Comparison of ENCODE assay signal across 9 cellular contexts in genomic region chr12:108854453-108855283, GRCh38. TPM values are rescaled to one million over a fixed set of nuclear protein-coding genes. Genes with fewer than 3 reads are reported as not detected.
A peak's percentile ranks its signal among the peaks of the same experiment; 100 is the strongest.
DNase-seq lines count a peak whose midpoint lies in the region; ATAC-seq and TF ChIP-seq lines count a peak whose summit lies in the region.
"Had no signal": no experiment of that assay in that cellular context is flagged by ENCODE, and none has a peak within 500 bp of the region (broad histone marks: within the 10 kb centered on the region; RNA-seq: fewer than 3 reads in every experiment).

No MANE protein-coding gene starts in this region.

- 46% methylated on average over 11 of the region's 13 CpGs for WGBS in right lobe of liver (ENCODE audit: insufficient coverage, low coverage, low lambda C conversion rate, missing lambda C conversion rate)

- H3K27me3 Mint-ChIP-seq in brain = peaks cover 11% of the 10 kb centered on the region

- H3K9me3 Mint-ChIP-seq in brain = peaks cover 0 to 13% (median 9%) of the 10 kb centered on the region in 5 experiments

- peaks cover 0 to 38% (median 12%) of the 10 kb centered on the region in 4 donors for H3K4me1 ChIP-seq in right lobe of liver
- H3K4me1 ChIP-seq in upper lobe of right lung = peaks cover 63% of the 10 kb centered on the region

- H3K27ac ChIP-seq in right lobe of liver (peak overlapping the region; percentile 53 to 94 (median 93)), upper lobe of right lung (peak overlapping the region; percentile 94)

- peak in 2 of 4 donors; percentile 4 to 29 for ATAC-seq in right lobe of liver
- peak; percentile 25 for ATAC-seq in upper lobe of right lung
- no peak for ATAC-seq in HG02840 (IDR thresholded peaks at IDR 0.05; ENCODE audit: low FRiP score, unreplicated experiment)

- H3K36me3 Mint-ChIP-seq in brain = peaks cover 50% of the 10 kb centered on the region

- H3K36me3 ChIP-seq in right lobe of liver = no peaks in the 10 kb centered on the region
- peaks cover 9% of the 10 kb centered on the region for H3K36me3 ChIP-seq in upper lobe of right lung

- H3K4me1 Mint-ChIP-seq in brain = peaks cover 70% of the 10 kb centered on the region

- TF ChIP-seq CTCF in AG09319 (IDR thresholded peaks at IDR 0.05; ENCODE audit: low read depth, low read length) = no peak
- no peak for TF ChIP-seq CTCF in brain (conservative IDR thresholded peaks at IDR 0.05)
- no peak for TF ChIP-seq CTCF in right lobe of liver (IDR thresholded peaks at IDR 0.05)
- no peak for TF ChIP-seq CTCF in upper lobe of right lung (IDR thresholded peaks at IDR 0.05)

- H3K4me3 ChIP-seq in right lobe of liver = no peak overlapping the region
- no peak overlapping the region for H3K4me3 ChIP-seq in upper lobe of right lung

- TF ChIP-seq POLR2A in right lobe of liver (IDR thresholded peaks at IDR 0.05) = no peak

- intact Hi-C loops in right lobe of liver (cut with DNase I) = no loop called here
- intact Hi-C loops in upper lobe of right lung (cut with DNase I) = no loop called here

- H3K27me3 ChIP-seq in right lobe of liver = no peaks in the 10 kb centered on the region
- H3K27me3 ChIP-seq in upper lobe of right lung = no peaks in the 10 kb centered on the region

- peak overlapping the region in 4 of 5 experiments; percentile 24 to 93 (median 54) for H3K27ac Mint-ChIP-seq in brain

- no peaks in the 10 kb centered on the region for H3K9me3 ChIP-seq in right lobe of liver
- no peaks in the 10 kb centered on the region for H3K9me3 ChIP-seq in upper lobe of right lung

- peak overlapping the region; percentile 57 to 97 (median 74) for H3K4me3 Mint-ChIP-seq in brain

- DNase-seq in AG09319 (ENCODE audit: extremely low read depth, low read depth) (peak; percentile 96), HPDE6-E6E7 (ENCODE audit: extremely low spot score) (peak; percentile 87), right lobe of liver (peak in 1 of 3 donors; percentile 53), upper lobe of right lung (peak; percentile 72), NCI-H1436 (lab: John Stamatoyannopoulos, UW) (no peak), NCI-H526 treated with DMSO at 0.1 percent for 48 hours (lab: John Stamatoyannopoulos, UW) (no peak)

RNA-seq across cellular contexts. Expression of gene SSH1, which starts 2.7 kb away (rescaled TPM):
- 9.9 TPM for polyA plus RNA-seq in brain (ENCODE audit: insufficient read depth, low read depth, low replicate concordance)
- total RNA-seq in right lobe of liver (10 to 100 TPM in 5 of 6 experiments, 1 to 10 TPM in 1; 9.8 to 17.6 (median 15.7) TPM), upper lobe of right lung (46.0 TPM)

RNA-seq across cellular contexts. Expression of gene DAO, which starts 25.2 kb away (rescaled TPM):
- 0.78 TPM for polyA plus RNA-seq in brain (ENCODE audit: insufficient read depth, low read depth, low replicate concordance)
- total RNA-seq in right lobe of liver (10 to 100 TPM; 26.7 to 70.2 (median 45.0) TPM), upper lobe of right lung (0.26 TPM)
- total RNA-seq: glomerular endothelial cell had no signal

Comparison
In these comparisons a context has a peak if more than half of its experiments do, and no peak if none do; other contexts are left out.
1. DNase-seq: peak in AG09319 (single experiment), HPDE6-E6E7 (single experiment) and upper lobe of right lung (single experiment); none in NCI-H1436 (single experiment) and NCI-H526 treated with DMSO at 0.1 percent for 48 hours (single experiment).
2. RNA of gene DAO, which starts 25.2 kb away (total RNA-seq): 26.7 to 70.2 TPM in right lobe of liver; 0.26 TPM in upper lobe of right lung (single experiment); every median in the first group is over 10 times any median in the second.